11 cellular contexts compared by ENCODE assay signal in genomic region chr6:2630362-2630761, GRCh38.
DNase-seq lines count a peak whose midpoint lies in the region.
"Had no signal": no experiment of that assay in that cellular context is flagged by ENCODE, and none has a peak within 500 bp of the region (broad histone marks: within the 10 kb centered on the region; RNA-seq: fewer than 3 reads in every experiment).

No MANE protein-coding gene starts in this region.

- peak; percentile 81 for DNase-seq in AG08396 (ENCODE audit: low spot score)
- DNase-seq in LoVo (ENCODE audit: low spot score) = peak; percentile 71
- peak; percentile 96 for DNase-seq in brain pericyte (ENCODE audit: low read depth, low spot score)
- peak; percentile 21 for DNase-seq in left kidney (ENCODE audit: low read depth, low spot score)
- no peak for DNase-seq in NCI-H2029 (lab: John Stamatoyannopoulos, UW)
- no peak for DNase-seq in KG1 (lab: John Stamatoyannopoulos, UW)
- no peak for DNase-seq in NCI-H524 treated with DMSO at 0.1 percent for 48 hours (lab: John Stamatoyannopoulos, UW)
- no peak for DNase-seq in NCI-H2196 (lab: John Stamatoyannopoulos, UW; ENCODE audit: unreplicated experiment)
- DNase-seq: activated T-cell treated with anti-CD3 and anti-CD28 coated beads, Interleukin-2, amount 50 U/mL, for 48 hours; NCI-H1105; occipital lobe had no signal

Comparison
In these comparisons a context has a peak if more than half of its experiments do, and no peak if none do; other contexts are left out.
1. DNase-seq: peak in AG08396 (single experiment), LoVo (single experiment), brain pericyte (single experiment) and left kidney (single experiment); none in NCI-H2029 (single experiment), KG1 (single experiment), NCI-H524 treated with DMSO at 0.1 percent for 48 hours (single experiment) and NCI-H2196 (single experiment).